In genomic region chr19:39133431-39134270, GRCh38 we compare ENCODE assay signal across 14 cellular contexts. TPM values are rescaled to one million over a fixed set of nuclear protein-coding genes. Genes with fewer than 3 reads are reported as not detected.
DNase-seq lines count a peak whose midpoint lies in the region; ATAC-seq, FAIRE-seq and TF ChIP-seq lines count a peak whose summit lies in the region.
"Had no signal": no experiment of that assay in that cellular context is flagged by ENCODE, and none has a peak within 500 bp of the region (broad histone marks: within the 10 kb centered on the region; RNA-seq: fewer than 3 reads in every experiment).

No MANE protein-coding gene starts in this region.

- H3K4me1 ChIP-seq in right lobe of liver: peaks cover 0 to 17% (median 5%) of the 10 kb centered on the region in 4 donors
- H3K4me1 ChIP-seq in HepG2 (ENCODE audit: insufficient read depth, low read length): peaks cover 7% of the 10 kb centered on the region
- peaks cover 4% of the 10 kb centered on the region for H3K4me1 ChIP-seq in foreskin keratinocyte
- H3K4me1 ChIP-seq in neuronal stem cell (ENCODE audit: control insufficient read depth in 2 of 2, insufficient read depth in 1 of 2, low read depth in 1 of 2, low read length in 2 of 2): peaks cover 22 to 31% of the 10 kb centered on the region in 2 donors

- H3K36me3 Mint-ChIP-seq in effector memory CD8-positive, alpha-beta T cell (ENCODE audit: insufficient read depth): peaks cover 12% of the 10 kb centered on the region
- no peaks in the 10 kb centered on the region for H3K36me3 Mint-ChIP-seq in osteocyte (ENCODE audit: unreplicated experiment)

- peak in 3 of 4 donors; percentile 11 to 16 (median 15) for ATAC-seq in right lobe of liver
- ATAC-seq in HepG2: no peak
- ATAC-seq in foreskin keratinocyte: peak; percentile 9
- no peak for ATAC-seq in effector memory CD8-positive, alpha-beta T cell (replicated peaks)

- in situ Hi-C loops in HepG2 (cut with HindIII; ENCODE audit: extremely low pct_ligation_motif_present, low pct_unique_long_range_greater_than_20kb): no loop called here

- H3K4me1 Mint-ChIP-seq in effector memory CD8-positive, alpha-beta T cell (ENCODE audit: low read depth in 2 of 2): peaks cover 39 to 48% of the 10 kb centered on the region in 2 donors
- peaks cover 37% of the 10 kb centered on the region for H3K4me1 Mint-ChIP-seq in osteocyte (ENCODE audit: unreplicated experiment)

- intact Hi-C loops in right lobe of liver (cut with DNase I): loop anchor here (10.0 kb wide), 1 partner anchor 51 kb away; no protein-coding TSS in a partner anchor
- intact Hi-C loops in HepG2 (cut with micrococcal nuclease; ENCODE audit: unreplicated experiment): no loop called here

- H3K27ac ChIP-seq in right lobe of liver: no peak overlapping the region
- no peak overlapping the region for H3K27ac ChIP-seq in HepG2 (ENCODE audit: extremely low read length, insufficient read depth, low read length)
- H3K27ac ChIP-seq in foreskin keratinocyte: no peak overlapping the region
- no peak overlapping the region for H3K27ac ChIP-seq in neuronal stem cell (replicated peaks; ENCODE audit: low read length)
- H3K27ac ChIP-seq: SJSA1 had no signal

- H3K4me3 Mint-ChIP-seq in effector memory CD8-positive, alpha-beta T cell: no peak overlapping the region
- H3K4me3 Mint-ChIP-seq in osteocyte (ENCODE audit: unreplicated experiment): no peak overlapping the region
- H3K4me3 Mint-ChIP-seq: activated T-helper 1 cell treated with anti-CD3 and anti-CD28 coated beads, Interleukin-12 subunit alpha, Interleukin-12 subunit beta, Interleukin-2, Interleukin-4 antibody, amounts not matched to agents 30 ng/mL and 10 ng/mL and 1 ng/mL, durations not matched to agents 14 hours and 24 hours and 36 hours had no signal

- no TSS peak for BruUV-seq in HepG2 (replicated peaks; lab: Mats Ljungman, UMichigan)

- no peak overlapping the region for H3K23ac ChIP-seq in neuronal stem cell (ENCODE audit: low read depth, low read length, poor library complexity)

- H3K27me3 ChIP-seq in right lobe of liver: no peaks in the 10 kb centered on the region
- H3K27me3 ChIP-seq in HepG2 (ENCODE audit: control insufficient read depth in 1 of 2, insufficient read depth in 2 of 2, low read length in 2 of 2): no peaks in the 10 kb centered on the region
- H3K27me3 ChIP-seq in foreskin keratinocyte: no peaks in the 10 kb centered on the region
- no peaks in the 10 kb centered on the region for H3K27me3 ChIP-seq in neuronal stem cell (ENCODE audit: control insufficient read depth in 3 of 3, insufficient read depth in 3 of 3, low read depth in 1 of 3, low read length in 3 of 3)
- H3K27me3 ChIP-seq: SJSA1 had no signal

- TF ChIP-seq POLR2A in right lobe of liver (IDR thresholded peaks at IDR 0.05) (no peak), HepG2 (IDR thresholded peaks at IDR 0.05; ENCODE audit: insufficient read depth in 1 of 2, low read depth in 2 of 2, low read length in 2 of 2) (no peak)

- POLR2A ChIA-PET in HepG2 (lab: Yijun Ruan, JAX): interaction anchor here (3.0 kb wide), 1 partner anchor 12 kb away, joined by 13 read pairs; no protein-coding TSS in a partner anchor

- peaks cover 18% of the 10 kb centered on the region for H3K79me1 ChIP-seq in neuronal stem cell (ENCODE audit: low read depth, low read length)

- H3K27me3 Mint-ChIP-seq in effector memory CD8-positive, alpha-beta T cell: no peaks in the 10 kb centered on the region
- H3K27me3 Mint-ChIP-seq in osteocyte (ENCODE audit: unreplicated experiment): no peaks in the 10 kb centered on the region

- DNase-seq in right lobe of liver: peak in 1 of 3 donors; percentile 40
- no peak for DNase-seq in HepG2 (ENCODE audit: low spot score)
- no peak for DNase-seq in foreskin keratinocyte
- no peak for DNase-seq in neuronal stem cell (ENCODE audit: low spot score)
- DNase-seq in cortex of kidney (lab: John Stamatoyannopoulos, UW): no peak
- no peak for DNase-seq in effector memory CD8-positive, alpha-beta T cell
- DNase-seq in osteocyte (ENCODE audit: extremely low spot score, unreplicated experiment): no peak
- no peak for DNase-seq in activated naive CD4-positive, alpha-beta T cell treated with Interleukin-2 at 50 U/mL for 16 hours
- DNase-seq: NCI-H1048, NCI-H526 treated with DMSO at 0.1 percent for 48 hours had no signal

- WGBS in right lobe of liver (ENCODE audit: insufficient coverage, low coverage, low lambda C conversion rate, missing lambda C conversion rate): 44% methylated on average over 13 of the region's 23 CpGs
- 94% methylated on average over 17 of the region's 23 CpGs for WGBS in HepG2 (ENCODE audit: low lambda C conversion rate)
- no CpG with 5 or more reads among the region's 23 CpGs for WGBS in neuronal stem cell (ENCODE audit: extremely low coverage in 2 of 2, insufficient read length in 2 of 2, insufficient replicate concordance in 1 of 2), 2 donors

- no peak overlapping the region for H3K14ac ChIP-seq in neuronal stem cell (ENCODE audit: low read length)

- no peak overlapping the region for H2BK15ac ChIP-seq in neuronal stem cell (ENCODE audit: low read length)

- no peak overlapping the region for H3K4me3 ChIP-seq in right lobe of liver
- H3K4me3 ChIP-seq in HepG2 (replicated peaks in 1 of 3; ENCODE audit: insufficient read depth in 1 of 3, low read depth in 2 of 3, low read length in 3 of 3): no peak overlapping the region
- no peak overlapping the region for H3K4me3 ChIP-seq in neuronal stem cell (ENCODE audit: low read length in 2 of 2)
- H3K4me3 ChIP-seq: SJSA1 had no signal

- TF ChIP-seq CTCF in right lobe of liver (IDR thresholded peaks at IDR 0.05) (no peak), HepG2 (CRISPR knock-in tag; IDR thresholded peaks at IDR 0.05) (no peak), foreskin keratinocyte (conservative IDR thresholded peaks at IDR 0.05) (no peak), osteocyte (IDR thresholded peaks at IDR 0.05) (no peak)

- H4K20me1 ChIP-seq in HepG2 (ENCODE audit: insufficient read depth, low read length): peaks cover 35% of the 10 kb centered on the region

- H3K9me3 ChIP-seq in right lobe of liver (no peaks in the 10 kb centered on the region), HepG2 (ENCODE audit: low read length) (no peaks in the 10 kb centered on the region), neuronal stem cell (replicated peaks in 1 of 2; ENCODE audit: control insufficient read depth in 2 of 2, insufficient read depth in 1 of 2, low read depth in 1 of 2, low read length in 2 of 2) (no peaks in the 10 kb centered on the region)
- H3K9me3 ChIP-seq: SJSA1 had no signal

- CTCF ChIA-PET in HepG2 (lab: Yijun Ruan, JAX; ENCODE audit: low intra/inter-chr PET ratio, low total read pairs): no interaction called here

- no peak overlapping the region for H3K9ac ChIP-seq in HepG2 (ENCODE audit: insufficient read depth, low read depth, low read length)
- peak overlapping the region; percentile 81 for H3K9ac ChIP-seq in neuronal stem cell (ENCODE audit: low read depth, low read length, poor library complexity)

- no peak overlapping the region for H2BK12ac ChIP-seq in neuronal stem cell (ENCODE audit: low read length)

- H2BK5ac ChIP-seq in neuronal stem cell (ENCODE audit: low read length): no peak overlapping the region

- no peak for FAIRE-seq in HepG2 (lab: Jason Lieb, UNC)
- FAIRE-seq: keratinocyte had no signal

- no peak overlapping the region for H2AK5ac ChIP-seq in neuronal stem cell (ENCODE audit: low read depth, low read length)

- peaks cover 90% of the 10 kb centered on the region for H3K79me2 ChIP-seq in HepG2 (ENCODE audit: insufficient read depth, low read length)

- H3K27ac Mint-ChIP-seq in effector memory CD8-positive, alpha-beta T cell: no peak overlapping the region
- no peak overlapping the region for H3K27ac Mint-ChIP-seq in osteocyte (ENCODE audit: unreplicated experiment)
- H3K27ac Mint-ChIP-seq: activated T-helper 1 cell treated with anti-CD3 and anti-CD28 coated beads, Interleukin-12 subunit alpha, Interleukin-12 subunit beta, Interleukin-2, Interleukin-4 antibody, amounts not matched to agents 30 ng/mL and 10 ng/mL and 1 ng/mL, durations not matched to agents 14 hours and 24 hours and 36 hours had no signal

- H2BK120ac ChIP-seq in neuronal stem cell (ENCODE audit: low read depth, low read length): no peak overlapping the region

- no peak overlapping the region for H2AFZ ChIP-seq in HepG2 (ENCODE audit: low read length)
- no peak overlapping the region for H2AFZ ChIP-seq in neuronal stem cell (ENCODE audit: low read length)

- H3K9me3 Mint-ChIP-seq in effector memory CD8-positive, alpha-beta T cell: no peaks in the 10 kb centered on the region
- no peaks in the 10 kb centered on the region for H3K9me3 Mint-ChIP-seq in osteocyte (ENCODE audit: unreplicated experiment)
- H3K9me3 Mint-ChIP-seq: activated T-helper 1 cell treated with anti-CD3 and anti-CD28 coated beads, Interleukin-12 subunit alpha, Interleukin-12 subunit beta, Interleukin-2, Interleukin-4 antibody, amounts not matched to agents 30 ng/mL and 10 ng/mL and 1 ng/mL, durations not matched to agents 14 hours and 24 hours and 36 hours had no signal

- H4K91ac ChIP-seq in neuronal stem cell (ENCODE audit: low read depth, low read length, poor library complexity): no peak overlapping the region

- no peak for TF ChIP-seq RAD21 in HepG2 (CRISPR knock-in tag; IDR thresholded peaks at IDR 0.05)

- H3K36me3 ChIP-seq in right lobe of liver: no peaks in the 10 kb centered on the region
- peaks cover 2 to 16% of the 10 kb centered on the region in 2 experiments; a peak in 1 of 5 replicates for H3K36me3 ChIP-seq in HepG2 (replicated peaks in 1 of 2; ENCODE audit: control insufficient read depth in 1 of 2, insufficient read depth in 2 of 2, low read length in 2 of 2)
- no peaks in the 10 kb centered on the region for H3K36me3 ChIP-seq in neuronal stem cell (replicated peaks in 1 of 2; ENCODE audit: control insufficient read depth in 2 of 2, insufficient read depth in 2 of 2, low read length in 2 of 2)

- no peak for TF ChIP-seq EP300 in HepG2 (IDR thresholded peaks at IDR 0.05; ENCODE audit: low read depth in 2 of 2, low read length in 2 of 2)
- TF ChIP-seq EP300 in HepG2 (CRISPR knock-in tag; IDR thresholded peaks at IDR 0.05; ENCODE audit: borderline replicate concordance): no peak

- H4K8ac ChIP-seq in neuronal stem cell (ENCODE audit: low read depth, low read length): no peak overlapping the region

- H3K4me2 ChIP-seq in HepG2 (ENCODE audit: low read depth, low read length): no peak overlapping the region
- no peak overlapping the region for H3K4me2 ChIP-seq in neuronal stem cell (ENCODE audit: insufficient read depth, low read length, poor library complexity, severe bottlenecking)

- H3K4ac ChIP-seq in neuronal stem cell (ENCODE audit: low read length): no peak overlapping the region

- peak overlapping the region; percentile 63 for H3K18ac ChIP-seq in neuronal stem cell (ENCODE audit: low read length)

RNA-seq across cellular contexts. Expression of gene PAK4, which starts 8.1 kb away (rescaled TPM):
- total RNA-seq in right lobe of liver (10 to 100 TPM; 11.4 to 16.6 (median 14.7) TPM), HepG2 (2016; rRNA removed; fragmentation: Illumina TruSeq; extraction: Trizol) (9.5 and 11.6 TPM in 2 replicates), foreskin keratinocyte (28.6 TPM in 2 replicates), osteocyte (14.8 and 16.5 TPM in 2 replicates)
- total RNA-seq in HepG2 (2016; cell fraction: cytosol; rRNA removed; fragmentation: Illumina TruSeq; extraction: Trizol; ENCODE audit: low read depth): 2.6 and 4.8 TPM in 2 replicates
- total RNA-seq in HepG2 (2016; cell fraction: insoluble cytoplasmic fraction; rRNA removed; fragmentation: Illumina TruSeq; extraction: Trizol): 10.0 and 10.5 TPM in 2 replicates
- 10.6 and 12.4 TPM in 2 replicates for total RNA-seq in HepG2 (2016; cell fraction: membrane; rRNA removed; fragmentation: Illumina TruSeq; extraction: Trizol)
- 8.9 and 11.4 TPM in 2 replicates for total RNA-seq in HepG2 (2016; cell fraction: nucleus; rRNA removed; fragmentation: Illumina TruSeq; extraction: Trizol)
- polyA plus RNA-seq in HepG2 (2011; rRNA removed) (17.8 and 17.9 TPM in 2 replicates), foreskin keratinocyte (33.2 and 35.5 TPM in 2 replicates)
- 14.3 and 23.7 TPM in 2 replicates for polyA plus RNA-seq in HepG2 (2011; cell fraction: cytosol; rRNA removed)
- polyA plus RNA-seq in HepG2 (2011; cell fraction: nucleus; rRNA removed): 18.9 and 19.4 TPM in 2 replicates
- polyA plus RNA-seq in HepG2 (2012): 14.7 and 17.0 TPM in 2 replicates
- 9.3 and 10.1 TPM in 2 replicates for polyA plus RNA-seq in HepG2 (2016; cell fraction: cytosol; fragmentation: Illumina TruSeq; extraction: Trizol; ENCODE audit: low read depth)
- polyA plus RNA-seq in HepG2 (2016; cell fraction: insoluble cytoplasmic fraction; fragmentation: Illumina TruSeq; extraction: Trizol; ENCODE audit: low read depth): 28.2 and 39.6 TPM in 2 replicates
- polyA plus RNA-seq in HepG2 (2016; cell fraction: membrane; fragmentation: Illumina TruSeq; extraction: Trizol; ENCODE audit: low read depth): 28.3 and 29.9 TPM in 2 replicates
- polyA plus RNA-seq in HepG2 (2016; cell fraction: nucleus; fragmentation: Illumina TruSeq; extraction: Trizol; ENCODE audit: insufficient read depth, low read depth): 31.4 and 32.9 TPM in 2 replicates
- polyA minus RNA-seq in HepG2 (2011; rRNA and poly(A)+ RNA removed; ENCODE audit: low replicate concordance): 22.4 and 40.1 TPM in 2 replicates
- 17.8 and 19.8 TPM in 2 replicates for polyA minus RNA-seq in HepG2 (2011; cell fraction: cytosol; rRNA and poly(A)+ RNA removed)
- polyA minus RNA-seq in HepG2 (2011; cell fraction: nucleus; rRNA and poly(A)+ RNA removed): 9.8 and 13.6 TPM in 2 replicates
- polyA plus RNA-seq in neuronal stem cell (2013, experiment 1 of 2): 102 TPM
- 96.5 TPM for polyA plus RNA-seq in neuronal stem cell (2013, experiment 2 of 2)

RNA-seq across cellular contexts. Expression of gene ACP7, which starts 49.5 kb away (rescaled TPM):
- total RNA-seq in right lobe of liver (not detected), HepG2 (2016; rRNA removed; fragmentation: Illumina TruSeq; extraction: Trizol) (not detected in 2 replicates), foreskin keratinocyte (0.92 and 1.5 TPM in 2 replicates), osteocyte (not detected in 2 replicates)
- total RNA-seq in HepG2 (2016; cell fraction: cytosol; rRNA removed; fragmentation: Illumina TruSeq; extraction: Trizol; ENCODE audit: low read depth): not detected in 2 replicates
- total RNA-seq in HepG2 (2016; cell fraction: insoluble cytoplasmic fraction; rRNA removed; fragmentation: Illumina TruSeq; extraction: Trizol): not detected in 2 replicates
- not detected in 2 replicates for total RNA-seq in HepG2 (2016; cell fraction: membrane; rRNA removed; fragmentation: Illumina TruSeq; extraction: Trizol)
- not detected in 2 replicates for total RNA-seq in HepG2 (2016; cell fraction: nucleus; rRNA removed; fragmentation: Illumina TruSeq; extraction: Trizol)
- polyA plus RNA-seq in HepG2 (2011; rRNA removed) (0.03 TPM in 1 of 2 replicates, not detected in the other), foreskin keratinocyte (0.81 and 0.97 TPM in 2 replicates)
- polyA plus RNA-seq in HepG2 (2011; cell fraction: cytosol; rRNA removed): not detected in 2 replicates
- polyA plus RNA-seq in HepG2 (2011; cell fraction: nucleus; rRNA removed): not detected in 2 replicates
- not detected in 2 replicates for polyA plus RNA-seq in HepG2 (2012)
- not detected in 2 replicates for polyA plus RNA-seq in HepG2 (2016; cell fraction: cytosol; fragmentation: Illumina TruSeq; extraction: Trizol; ENCODE audit: low read depth)
- polyA plus RNA-seq in HepG2 (2016; cell fraction: insoluble cytoplasmic fraction; fragmentation: Illumina TruSeq; extraction: Trizol; ENCODE audit: low read depth): not detected in 2 replicates
- not detected in 2 replicates for polyA plus RNA-seq in HepG2 (2016; cell fraction: membrane; fragmentation: Illumina TruSeq; extraction: Trizol; ENCODE audit: low read depth)
- polyA plus RNA-seq in HepG2 (2016; cell fraction: nucleus; fragmentation: Illumina TruSeq; extraction: Trizol; ENCODE audit: insufficient read depth, low read depth): not detected in 2 replicates
- polyA minus RNA-seq in HepG2 (2011; rRNA and poly(A)+ RNA removed; ENCODE audit: low replicate concordance): not detected in 2 replicates
- not detected in 2 replicates for polyA minus RNA-seq in HepG2 (2011; cell fraction: cytosol; rRNA and poly(A)+ RNA removed)
- polyA minus RNA-seq in HepG2 (2011; cell fraction: nucleus; rRNA and poly(A)+ RNA removed): not detected in 2 replicates
- polyA plus RNA-seq in neuronal stem cell (2013, experiment 1 of 2): not detected
- not detected for polyA plus RNA-seq in neuronal stem cell (2013, experiment 2 of 2)
- total RNA-seq: activated T-helper 1 cell treated with anti-CD3 and anti-CD28 coated beads, Interleukin-12 subunit alpha, Interleukin-12 subunit beta, Interleukin-2, Interleukin-4 antibody, amounts not matched to agents 30 ng/mL and 10 ng/mL and 1 ng/mL, durations not matched to agents 14 hours and 24 hours and 36 hours; SJSA1; subcutaneous adipose tissue had no signal

Comparison
In these comparisons a context has a peak if more than half of its experiments do, and no peak if none do; other contexts are left out.
1. ATAC-seq: peak in right lobe of liver (3 of 4) and foreskin keratinocyte (single experiment); none in HepG2 (single experiment) and effector memory CD8-positive, alpha-beta T cell (single experiment).